Comparison of ENCODE assay signal across 19 cellular contexts in the genomic region with DNA sequence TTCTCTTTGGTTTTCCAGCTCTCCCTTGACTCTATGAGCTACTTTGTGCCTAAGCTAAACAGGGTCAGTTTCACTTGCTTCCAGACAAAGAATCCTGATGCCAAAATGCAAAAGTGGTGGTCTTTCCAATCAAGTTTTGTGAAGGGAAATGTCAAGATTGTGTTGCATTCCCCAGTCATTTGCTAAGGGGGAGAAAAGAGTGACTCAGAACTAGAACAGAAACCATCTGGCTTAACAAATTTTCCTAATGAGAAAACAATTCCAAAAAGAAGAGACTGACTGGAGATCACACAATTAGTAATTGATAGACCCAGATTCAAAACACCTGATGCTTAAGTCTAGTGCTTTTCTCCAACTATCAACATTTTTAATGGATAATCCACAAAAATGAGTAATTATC.
DNase-seq lines count a peak whose midpoint lies in the region; ATAC-seq, FAIRE-seq and TF ChIP-seq lines count a peak whose summit lies in the region.
"Had no signal": no experiment of that assay in that cellular context is flagged by ENCODE, and none has a peak within 500 bp of the region (broad histone marks: within the 10 kb centered on the region; RNA-seq: fewer than 3 reads in every experiment).

No MANE protein-coding gene starts in this region.

- no peak overlapping the region for H2AFZ ChIP-seq in astrocyte (ENCODE audit: low read depth, low read length)

- no peaks in the 10 kb centered on the region for H3K4me1 ChIP-seq in astrocyte (ENCODE audit: insufficient read depth, low read length)
- H3K4me1 ChIP-seq: BLaER1 had no signal

- no peaks in the 10 kb centered on the region for H3K9me3 ChIP-seq in astrocyte (ENCODE audit: insufficient read depth, low read depth, low read length)
- H3K9me3 ChIP-seq: MG63 had no signal

- peak overlapping the region; percentile 12 for H3K27ac Mint-ChIP-seq in astrocyte (ENCODE audit: unreplicated experiment)

- H3K36me3 Mint-ChIP-seq in astrocyte (ENCODE audit: low read depth, unreplicated experiment) = no peaks in the 10 kb centered on the region

- DNase-seq in AG08395 (ENCODE audit: low spot score) (peak; percentile 35), ELR (ENCODE audit: low read depth) (peak; percentile 8), astrocyte (ENCODE audit: low read depth) (peak; percentile 43), foreskin fibroblast (peak; percentile 10 to 51), HUDEP-2 (lab: John Stamatoyannopoulos, UW; ENCODE audit: unreplicated experiment in 76 of 76) (no peak)
- no peak for DNase-seq in stimulated activated CD4-positive, alpha-beta T cell treated with anti-CD3 and anti-CD28 coated beads, Interleukin-1b, Interleukin-23, amount 100 ng/mL, for 48 hours
- DNase-seq: DMS 273 treated with DMSO at 0.1 percent for 48 hours, MG63, NCI-H1105 treated with DMSO at 0.1 percent for 48 hours, NCI-H187, NCI-H2171, NCI-H446 treated with DMSO at 0.1 percent for 48 hours, NCI-H748 treated with DMSO at 0.1 percent for 48 hours had no signal

- H3K27me3 Mint-ChIP-seq in astrocyte (ENCODE audit: low read depth, unreplicated experiment) = no peaks in the 10 kb centered on the region

- H3K4me1 Mint-ChIP-seq in astrocyte (ENCODE audit: low read depth, unreplicated experiment) = peaks cover 9% of the 10 kb centered on the region

- H4K20me1 ChIP-seq in astrocyte (ENCODE audit: insufficient read depth, low read length) = no peaks in the 10 kb centered on the region
- H4K20me1 ChIP-seq: BLaER1 had no signal

- H3K9ac ChIP-seq in astrocyte (ENCODE audit: low read length) = no peak overlapping the region
- H3K9ac ChIP-seq: BLaER1 had no signal

- no peaks in the 10 kb centered on the region for H3K79me2 ChIP-seq in astrocyte (ENCODE audit: insufficient read depth, low read length)

- H3K4me3 ChIP-seq in astrocyte (ENCODE audit: insufficient read depth, low read depth, low read length) = no peak overlapping the region
- H3K4me3 ChIP-seq in foreskin fibroblast (ENCODE audit: low read depth in 1 of 2, low read length in 2 of 2) = no peak overlapping the region
- H3K4me3 ChIP-seq: BLaER1, K562, MG63, SK-N-MC had no signal

- H3K4me2 ChIP-seq in astrocyte (ENCODE audit: low read length) = no peak overlapping the region
- H3K4me2 ChIP-seq: BLaER1 had no signal

- no peak for ATAC-seq in GM18517 (IDR thresholded peaks at IDR 0.05; ENCODE audit: unreplicated experiment)
- ATAC-seq: K562, Right ventricle myocardium inferior had no signal

- H3K27me3 ChIP-seq in astrocyte (ENCODE audit: insufficient read depth, low read length) = no peaks in the 10 kb centered on the region
- H3K27me3 ChIP-seq: BLaER1, MG63 had no signal

- no peaks in the 10 kb centered on the region for H3K36me3 ChIP-seq in astrocyte (ENCODE audit: insufficient read depth, low read length)
- H3K36me3 ChIP-seq: BLaER1, MG63 had no signal

- H3K4me3 Mint-ChIP-seq in astrocyte (ENCODE audit: unreplicated experiment) = no peak overlapping the region

- H3K9me3 Mint-ChIP-seq in astrocyte (ENCODE audit: unreplicated experiment) = peaks cover 6% of the 10 kb centered on the region

- FAIRE-seq in astrocyte (lab: Jason Lieb, UNC) = no peak
- FAIRE-seq: HTR-8/SVneo, K562 had no signal

- no peak overlapping the region for H3K27ac ChIP-seq in astrocyte (ENCODE audit: low read depth, low read length)
- H3K27ac ChIP-seq: BLaER1, SK-N-MC had no signal

- TF ChIP-seq CTCF in astrocyte (IDR thresholded peaks at IDR 0.05; ENCODE audit: insufficient read depth, low read depth, low read length) = no peak
- no peak for TF ChIP-seq CTCF in foreskin fibroblast (IDR thresholded peaks at IDR 0.05; ENCODE audit: low read depth, low read length)

Comparison
In these comparisons a context has a peak if more than half of its experiments do, and no peak if none do; other contexts are left out.
1. DNase-seq: peak in AG08395 (single experiment), ELR (single experiment), astrocyte (single experiment) and foreskin fibroblast (2 of 2); none in stimulated activated CD4-positive, alpha-beta T cell treated with anti-CD3 and anti-CD28 coated beads, Interleukin-1b, Interleukin-23, amount 100 ng/mL, for 48 hours (single experiment) and HUDEP-2 (0 of 76).